Comparison of ENCODE assay signal across 6 cellular contexts in the genomic region with DNA sequence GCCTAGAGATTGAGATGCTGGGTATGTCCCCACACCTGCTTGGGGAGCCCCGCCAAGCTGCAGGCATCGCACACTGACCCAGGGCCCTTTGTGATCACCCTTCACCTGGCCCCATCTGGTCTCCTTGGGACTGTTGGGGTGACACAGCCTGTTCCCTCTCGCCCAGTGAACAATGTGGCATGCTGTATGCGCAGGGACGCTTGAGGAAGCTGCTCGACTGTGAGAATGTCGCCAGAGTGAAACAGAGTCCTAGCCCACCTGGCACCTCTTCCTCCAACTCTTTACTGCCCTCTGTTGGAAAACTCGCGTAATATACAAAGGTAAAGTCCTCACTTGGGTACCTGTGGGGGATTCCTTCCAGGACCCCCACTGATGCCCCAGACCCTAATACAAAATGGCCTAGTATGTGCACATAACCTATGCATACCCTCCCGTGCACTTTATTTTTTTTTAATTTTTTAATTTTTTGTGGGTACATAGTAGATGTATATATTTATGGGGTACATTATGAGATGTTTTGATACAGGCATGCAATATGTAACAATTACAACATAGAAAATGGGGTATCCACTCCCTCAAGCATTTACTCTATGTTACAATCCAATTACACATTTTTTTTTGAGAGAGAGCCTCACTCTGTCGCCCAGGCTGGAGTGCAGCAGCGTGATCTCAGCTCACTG. TPM values are rescaled to one million over a fixed set of nuclear protein-coding genes. Genes with fewer than 3 reads are reported as not detected.
DNase-seq lines count a peak whose midpoint lies in the region; ATAC-seq, FAIRE-seq and TF ChIP-seq lines count a peak whose summit lies in the region.

No MANE protein-coding gene starts in this region.

- H3K9me3 Mint-ChIP-seq in activated CD4-positive, alpha-beta memory T cell treated with anti-CD3 and anti-CD28 coated beads, Interleukin-2, amount 10 ng/mL, durations not matched to agents 7 days and 5 days: no peaks in the 10 kb centered on the region
- H3K9me3 Mint-ChIP-seq in naive thymus-derived CD4-positive, alpha-beta T cell: peaks cover 0 to 8% (median 0%) of the 10 kb centered on the region in 11 donors

- no peaks in the 10 kb centered on the region for H3K27me3 Mint-ChIP-seq in activated CD4-positive, alpha-beta memory T cell treated with anti-CD3 and anti-CD28 coated beads, Interleukin-2, amount 10 ng/mL, durations not matched to agents 7 days and 5 days
- H3K27me3 Mint-ChIP-seq in naive thymus-derived CD4-positive, alpha-beta T cell: no peaks in the 10 kb centered on the region

- intact Hi-C loops in naive thymus-derived CD4-positive, alpha-beta T cell (cut with micrococcal nuclease): loop anchor here (1.0 to 2.0 kb wide), 6 partner anchors 84 to 285 kb away; no protein-coding TSS in a partner anchor

- no peak overlapping the region for H3K4me2 ChIP-seq in A549

- no peak overlapping the region for H3K27ac ChIP-seq in A549
- H3K27ac ChIP-seq in naive thymus-derived CD4-positive, alpha-beta T cell (ENCODE audit: low read depth, low read length): no peak overlapping the region
- no peak overlapping the region for H3K27ac ChIP-seq in gastroesophageal sphincter

- no peak overlapping the region for H3K4me3 Mint-ChIP-seq in activated CD4-positive, alpha-beta memory T cell treated with anti-CD3 and anti-CD28 coated beads, Interleukin-2, amount 10 ng/mL, durations not matched to agents 7 days and 5 days
- H3K4me3 Mint-ChIP-seq in naive thymus-derived CD4-positive, alpha-beta T cell: no peak overlapping the region

- POLR2A ChIA-PET in A549 (lab: Yijun Ruan, JAX): interaction anchor here (1.0 to 1.2 kb wide), 2 partner anchors 9 to 454 kb away, joined by 3 to 9 read pairs; a partner anchor contains a TSS
- POLR2A ChIA-PET in activated CD4-positive, alpha-beta memory T cell treated with anti-CD3 and anti-CD28 coated beads, Interleukin-2, amount 10 ng/mL, durations not matched to agents 7 days and 5 days (lab: Charles Lee): interaction anchor here (1.1 to 1.3 kb wide), 2 partner anchors 10 to 16 kb away, joined by 3 to 5 read pairs; a partner anchor contains a TSS
- POLR2A ChIA-PET in naive thymus-derived CD4-positive, alpha-beta T cell (lab: Charles Lee): interaction anchor here (0.6 to 1.5 kb wide), 4 partner anchors 9 to 487 kb away, joined by 3 to 7 read pairs (median 4); a partner anchor contains a TSS

- peak; percentile 49 to 61; a peak in 4 of 5 replicates for TF ChIP-seq RAD21 in A549 (conservative IDR thresholded peaks at IDR 0.05 in 1 of 2, IDR thresholded peaks at IDR 0.05 in 1 of 2)

- in situ Hi-C loops in HAP-1 (cut with MboI; ENCODE audit: low sequenced_read_pairs): loop anchor here (10.0 kb wide), 1 partner anchor 147 kb away; no protein-coding TSS in a partner anchor

- TF ChIP-seq POLR2A in A549 (IDR thresholded peaks at IDR 0.05; ENCODE audit: low read length) (no peak), gastroesophageal sphincter (IDR thresholded peaks at IDR 0.05) (no peak)

- CTCF ChIA-PET in A549 (lab: Yijun Ruan, JAX): interaction anchor here (0.8 to 2.8 kb wide), 14 partner anchors 9 to 96 kb away, joined by 3 to 11 read pairs (median 4); a partner anchor contains a TSS
- CTCF ChIA-PET in activated CD4-positive, alpha-beta memory T cell treated with anti-CD3 and anti-CD28 coated beads, Interleukin-2, amount 10 ng/mL, durations not matched to agents 7 days and 5 days (lab: Charles Lee): interaction anchor here (0.6 to 1.3 kb wide), 6 partner anchors 9 to 452 kb away, joined by 3 to 5 read pairs (median 4); a partner anchor contains a TSS
- CTCF ChIA-PET in naive thymus-derived CD4-positive, alpha-beta T cell (lab: Charles Lee): interaction anchor here (1.0 kb wide), 2 partner anchors 9 to 70 kb away, joined by 6 read pairs; a partner anchor contains a TSS

- peaks cover 9% of the 10 kb centered on the region for H3K4me1 Mint-ChIP-seq in activated CD4-positive, alpha-beta memory T cell treated with anti-CD3 and anti-CD28 coated beads, Interleukin-2, amount 10 ng/mL, durations not matched to agents 7 days and 5 days
- peaks cover 8 to 21% (median 16%) of the 10 kb centered on the region in 7 donors for H3K4me1 Mint-ChIP-seq in naive thymus-derived CD4-positive, alpha-beta T cell

- DNase-seq in A549 (ENCODE audit: low read depth in 1 of 2, low spot score in 1 of 2) (peak in 1 of 2 experiments; percentile 49), HAP-1 (ENCODE audit: low spot score in 2 of 2) (peak; percentile 31 to 35)
- peak; percentile 36 for DNase-seq in activated CD4-positive, alpha-beta memory T cell treated with anti-CD3 and anti-CD28 coated beads, Interleukin-2, amount 10 ng/mL, durations not matched to agents 7 days and 5 days
- peak in 7 of 9 donors; percentile 29 to 65 (median 55) for DNase-seq in naive thymus-derived CD4-positive, alpha-beta T cell

- H3K4me3 ChIP-seq in A549 (no peak overlapping the region), HAP-1 (no peak overlapping the region), gastroesophageal sphincter (no peak overlapping the region)
- no peak overlapping the region for H3K4me3 ChIP-seq in naive thymus-derived CD4-positive, alpha-beta T cell (ENCODE audit: low read length)

- no peaks in the 10 kb centered on the region for H3K9me3 ChIP-seq in A549
- H3K9me3 ChIP-seq in HAP-1: peaks cover 2% of the 10 kb centered on the region; the same call in 1 of the 2 replicates
- no peaks in the 10 kb centered on the region for H3K9me3 ChIP-seq in naive thymus-derived CD4-positive, alpha-beta T cell (ENCODE audit: control insufficient read depth in 2 of 3, low read length in 3 of 3)
- no peaks in the 10 kb centered on the region for H3K9me3 ChIP-seq in gastroesophageal sphincter

- no peak for FAIRE-seq in A549 (lab: Jason Lieb, UNC)

- TF ChIP-seq CTCF in A549 (IDR thresholded peaks at IDR 0.05) (peak; percentile 64), gastroesophageal sphincter (IDR thresholded peaks at IDR 0.05) (peak in 1 of 4 experiments; percentile 56)

- no peaks in the 10 kb centered on the region for H3K36me3 Mint-ChIP-seq in activated CD4-positive, alpha-beta memory T cell treated with anti-CD3 and anti-CD28 coated beads, Interleukin-2, amount 10 ng/mL, durations not matched to agents 7 days and 5 days (ENCODE audit: low read depth)
- peaks cover 0 to 17% (median 4%) of the 10 kb centered on the region in 5 donors for H3K36me3 Mint-ChIP-seq in naive thymus-derived CD4-positive, alpha-beta T cell

- H3K27ac Mint-ChIP-seq in activated CD4-positive, alpha-beta memory T cell treated with anti-CD3 and anti-CD28 coated beads, Interleukin-2, amount 10 ng/mL, durations not matched to agents 7 days and 5 days: no peak overlapping the region
- H3K27ac Mint-ChIP-seq in naive thymus-derived CD4-positive, alpha-beta T cell: peak overlapping the region in 1 of 9 donors; percentile 55

- ATAC-seq in A549 (peak; percentile 43 to 71; a peak in 4 of 6 replicates), gastroesophageal sphincter (no peak), GM21723 (IDR thresholded peaks at IDR 0.05; ENCODE audit: unreplicated experiment) (no peak)
- peak; percentile 79 for ATAC-seq in naive thymus-derived CD4-positive, alpha-beta T cell

- 40% methylated on average over 12 of the region's 12 CpGs for WGBS in A549 (ENCODE audit: missing lambda C conversion rate)
- 18 to 35% methylated on average over 3 to 8 of the region's 12 CpGs for WGBS in gastroesophageal sphincter (ENCODE audit: low coverage in 1 of 2), 2 donors

- H3K36me3 ChIP-seq in HAP-1 (replicated peaks) (no peaks in the 10 kb centered on the region), gastroesophageal sphincter (peaks cover 0 to 4% of the 10 kb centered on the region in 2 donors)
- no peaks in the 10 kb centered on the region for H3K36me3 ChIP-seq in naive thymus-derived CD4-positive, alpha-beta T cell (ENCODE audit: control insufficient read depth in 2 of 3, insufficient read depth in 3 of 3, low read length in 3 of 3)

- H3K27me3 ChIP-seq in HAP-1 (ENCODE audit: low read depth) (no peaks in the 10 kb centered on the region), gastroesophageal sphincter (no peaks in the 10 kb centered on the region)
- no peaks in the 10 kb centered on the region for H3K27me3 ChIP-seq in naive thymus-derived CD4-positive, alpha-beta T cell (ENCODE audit: control insufficient read depth in 2 of 2, insufficient read depth in 2 of 2, low read length in 2 of 2)

- TF ChIP-seq EP300 in A549 (IDR thresholded peaks at IDR 0.05) (no peak), gastroesophageal sphincter (IDR thresholded peaks at IDR 0.05) (no peak)

- H3K4me1 ChIP-seq in A549 (no peaks in the 10 kb centered on the region), HAP-1 (no peaks in the 10 kb centered on the region), gastroesophageal sphincter (no peaks in the 10 kb centered on the region)
- no peaks in the 10 kb centered on the region for H3K4me1 ChIP-seq in naive thymus-derived CD4-positive, alpha-beta T cell (ENCODE audit: control insufficient read depth in 2 of 2, insufficient read depth in 2 of 2, low read length in 2 of 2)

RNA-seq across cellular contexts. Expression of a gene that starts 9.0 kb away (rescaled TPM):
- polyA plus RNA-seq in A549 (2011; rRNA removed) (7.5 and 10.5 TPM in 2 replicates), A549 (2017; fragmentation: RNase III; extraction: RNeasy Plus Mini Kit Qiagen cat#74134 plus additional on column Dnase treatment) (8.2 to 12.2 TPM (median 10.6 TPM) in 3 replicates)
- 5.4 and 7.6 TPM in 2 replicates for polyA plus RNA-seq in A549 (2012; cell fraction: cytosol; rRNA removed)
- 6.9 and 8.4 TPM in 2 replicates for polyA plus RNA-seq in A549 (2012; cell fraction: nucleus; rRNA removed)
- 14.9 and 15.0 TPM in 2 replicates for polyA minus RNA-seq in A549 (2011; rRNA and poly(A)+ RNA removed)
- 10 to 100 TPM; 16.3 to 20.4 TPM for total RNA-seq in activated CD4-positive, alpha-beta memory T cell treated with anti-CD3 and anti-CD28 coated beads, Interleukin-2, amount 10 ng/mL, durations not matched to agents 7 days and 5 days
- total RNA-seq in naive thymus-derived CD4-positive, alpha-beta T cell: 10 to 100 TPM; 13.7 to 24.9 (median 15.4) TPM
- 10 to 100 TPM in 1 of 2 donors, 1 to 10 TPM in 1; 6.9 to 17.4 TPM for polyA plus RNA-seq in naive thymus-derived CD4-positive, alpha-beta T cell
- total RNA-seq in gastroesophageal sphincter: 10 to 100 TPM in 1 of 4 donors, 1 to 10 TPM in 3; 5.0 to 17.0 (median 7.8) TPM

RNA-seq across cellular contexts. Expression of a gene that starts 9.5 kb away (rescaled TPM):
- polyA plus RNA-seq in A549 (2011; rRNA removed) (29.8 and 30.2 TPM in 2 replicates), A549 (2017; fragmentation: RNase III; extraction: RNeasy Plus Mini Kit Qiagen cat#74134 plus additional on column Dnase treatment) (23.7 to 30.5 TPM (median 28.5 TPM) in 3 replicates)
- 52.5 and 63.1 TPM in 2 replicates for polyA plus RNA-seq in A549 (2012; cell fraction: cytosol; rRNA removed)
- polyA plus RNA-seq in A549 (2012; cell fraction: nucleus; rRNA removed): 41.4 and 46.2 TPM in 2 replicates
- 9.0 and 12.0 TPM in 2 replicates for polyA minus RNA-seq in A549 (2011; rRNA and poly(A)+ RNA removed)
- total RNA-seq in activated CD4-positive, alpha-beta memory T cell treated with anti-CD3 and anti-CD28 coated beads, Interleukin-2, amount 10 ng/mL, durations not matched to agents 7 days and 5 days: 10 to 100 TPM; 64.4 to 65.0 TPM
- total RNA-seq in naive thymus-derived CD4-positive, alpha-beta T cell: 10 to 100 TPM; 44.6 to 61.9 (median 53.0) TPM
- 100 to 1,000 TPM; 173 to 174 TPM for polyA plus RNA-seq in naive thymus-derived CD4-positive, alpha-beta T cell
- 10 to 100 TPM; 16.2 to 24.0 (median 20.7) TPM for total RNA-seq in gastroesophageal sphincter

RNA-seq across cellular contexts. Expression of a gene that starts 26.8 kb away (rescaled TPM):
- 0.12 and 0.21 TPM in 2 replicates for polyA plus RNA-seq in A549 (2011; rRNA removed)
- 0.07 and 0.19 TPM in 2 replicates for polyA plus RNA-seq in A549 (2012; cell fraction: cytosol; rRNA removed)
- 1.8 and 2.5 TPM in 2 replicates for polyA plus RNA-seq in A549 (2012; cell fraction: nucleus; rRNA removed)
- polyA plus RNA-seq in A549 (2017; fragmentation: RNase III; extraction: RNeasy Plus Mini Kit Qiagen cat#74134 plus additional on column Dnase treatment): 0.10 to 0.18 TPM (median 0.15 TPM) in 3 replicates
- polyA minus RNA-seq in A549 (2011; rRNA and poly(A)+ RNA removed): 0.15 TPM in 1 of 2 replicates, not detected in the other
- under 1 TPM; 0.10 to 0.15 TPM for total RNA-seq in activated CD4-positive, alpha-beta memory T cell treated with anti-CD3 and anti-CD28 coated beads, Interleukin-2, amount 10 ng/mL, durations not matched to agents 7 days and 5 days
- total RNA-seq in naive thymus-derived CD4-positive, alpha-beta T cell: 1 to 10 TPM in 1 of 5 experiments, under 1 TPM in 4; 0.07 to 1.2 (median 0.73) TPM
- under 1 TPM; 0.41 to 0.60 TPM for polyA plus RNA-seq in naive thymus-derived CD4-positive, alpha-beta T cell
- under 1 TPM in 2 of 4 donors, not detected in 2; 0.16 to 0.39 TPM for total RNA-seq in gastroesophageal sphincter

RNA-seq across cellular contexts. Expression of a gene that starts 57.6 kb away (rescaled TPM):
- polyA plus RNA-seq in A549 (2011; rRNA removed): 0.16 and 0.20 TPM in 2 replicates
- 0.49 and 0.76 TPM in 2 replicates for polyA plus RNA-seq in A549 (2012; cell fraction: cytosol; rRNA removed)
- polyA plus RNA-seq in A549 (2012; cell fraction: nucleus; rRNA removed): 2.8 and 3.7 TPM in 2 replicates
- polyA plus RNA-seq in A549 (2017; fragmentation: RNase III; extraction: RNeasy Plus Mini Kit Qiagen cat#74134 plus additional on column Dnase treatment): 0.46 to 0.58 TPM (median 0.50 TPM) in 3 replicates
- 0.15 TPM in 1 of 2 replicates, not detected in the other for polyA minus RNA-seq in A549 (2011; rRNA and poly(A)+ RNA removed)
- not detected for total RNA-seq in activated CD4-positive, alpha-beta memory T cell treated with anti-CD3 and anti-CD28 coated beads, Interleukin-2, amount 10 ng/mL, durations not matched to agents 7 days and 5 days
- not detected for total RNA-seq in naive thymus-derived CD4-positive, alpha-beta T cell
- not detected for polyA plus RNA-seq in naive thymus-derived CD4-positive, alpha-beta T cell
- 1 to 10 TPM; 1.2 to 2.9 (median 2.0) TPM for total RNA-seq in gastroesophageal sphincter

Comparison
In these comparisons a context has a peak if more than half of its experiments do, and no peak if none do; other contexts are left out.
1. ATAC-seq: peak in A549 (2 of 2) and naive thymus-derived CD4-positive, alpha-beta T cell (single experiment); none in gastroesophageal sphincter (single experiment) and GM21723 (single experiment).